ENCODE assay signal across 26 cellular contexts in the genomic region with DNA sequence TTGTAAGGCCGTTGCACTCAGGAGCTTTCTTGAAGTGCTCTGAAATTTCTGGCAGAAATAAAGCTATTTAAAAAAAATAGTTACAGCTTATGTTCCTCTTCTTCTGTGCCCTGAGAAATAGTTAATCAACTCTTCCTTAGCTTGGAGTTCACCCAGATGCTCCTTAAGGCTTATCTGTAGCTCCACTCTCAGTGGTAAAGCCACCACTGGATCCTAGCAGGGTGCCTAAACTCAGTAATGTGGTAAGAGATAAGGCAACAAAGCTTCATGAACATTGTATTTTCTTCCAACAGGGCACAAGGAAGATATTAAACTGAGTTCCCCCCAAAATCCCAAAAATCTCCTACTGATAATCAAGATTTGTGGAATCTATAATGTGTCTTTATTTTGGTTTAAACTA.
"Had no signal": no experiment of that assay in that cellular context is flagged by ENCODE, and none has a peak within 500 bp of the region (broad histone marks: within the 10 kb centered on the region; RNA-seq: fewer than 3 reads in every experiment).

No MANE protein-coding gene starts in this region.

- DNase-seq: nephron progenitor cell; nucleus accumbens; ovary; posterior cingulate gyrus; psoas muscle; right cardiac atrium; right lobe of liver; sigmoid colon; small intestine; stimulated activated CD4-positive, alpha-beta T cell treated with anti-CD3 and anti-CD28 coated beads, Interleukin-15, amount 100 ng/mL, for 24 hours; stimulated activated CD4-positive, alpha-beta T cell treated with anti-CD3 and anti-CD28 coated beads, Interleukin-2, amount 100 ng/mL, for 24 hours; stimulated activated CD4-positive, alpha-beta T cell treated with anti-CD3 and anti-CD28 coated beads, Interleukin-2, amount 100 ng/mL, for 48 hours; stimulated activated CD4-positive, alpha-beta T cell treated with anti-CD3 and anti-CD28 coated beads, Interleukin-4, amount 100 ng/mL, for 24 hours; stimulated activated naive B cell treated with anti-CD40 and anti-IgM and Interleukin-4, amounts not matched to agents 10 μg/mL and 1 μg/mL and 100 μg/mL, for 72 hours; stimulated activated naive CD4-positive, alpha-beta T cell treated with Interleukin-2 at 50 U/mL for 16 hours; stomach; upper lobe of left lung had no signal

- FAIRE-seq: small intestine, urothelium cell line had no signal

- H3K4me3 ChIP-seq: ovary, psoas muscle, right lobe of liver, sigmoid colon, stomach, thoracic aorta, thyroid gland, tibial nerve, upper lobe of left lung, vagina had no signal

- H3K9ac ChIP-seq: parathyroid adenoma had no signal

- H3K27ac ChIP-seq: neutrophil, ovary, parathyroid adenoma, psoas muscle, right lobe of liver, sigmoid colon, stomach, thoracic aorta, thyroid gland, tibial nerve, upper lobe of left lung, vagina had no signal

- H3K27me3 ChIP-seq: neutrophil, ovary, right lobe of liver, sigmoid colon, stomach, thyroid gland, tibial nerve, upper lobe of left lung, vagina had no signal

- H3K36me3 ChIP-seq: neutrophil, ovary, right lobe of liver, sigmoid colon, thoracic aorta, thyroid gland, tibial nerve, upper lobe of left lung had no signal

- H3K79me2 ChIP-seq: parathyroid adenoma had no signal

- ATAC-seq: natural killer cell treated with Interleukin-12 subunit alpha and Interleukin-12 subunit beta and Interleukin-15 and Interleukin-18, amount 100 ng/mL, for 72 hours; psoas muscle; right cardiac atrium; right lobe of liver; stimulated activated effector memory CD8-positive, alpha-beta T cell treated with anti-CD3 and anti-CD28 coated beads, Interleukin-12 subunit alpha, Interleukin-12 subunit beta, amount 100 ng/mL, for 72 hours; stimulated activated naive B cell treated with anti-CD40 and anti-IgM and Interleukin-4, amounts not matched to agents 10 μg/mL and 1 μg/mL and 100 μg/mL, for 72 hours had no signal

- H3K4me1 ChIP-seq: parathyroid adenoma, psoas muscle, right lobe of liver, sigmoid colon, stomach, thyroid gland, tibial nerve, upper lobe of left lung, vagina had no signal

- H2AFZ ChIP-seq: parathyroid adenoma had no signal

- H3K9me3 ChIP-seq: neutrophil, ovary, psoas muscle, right lobe of liver, sigmoid colon, stomach, thoracic aorta, thyroid gland, tibial nerve, upper lobe of left lung, vagina had no signal
